Comparison of ENCODE assay signal across 29 cellular contexts in genomic region chr15:57736591-57736990, GRCh38.
"Had no signal": no experiment of that assay in that cellular context is flagged by ENCODE, and none has a peak within 500 bp of the region (broad histone marks: within the 10 kb centered on the region; RNA-seq: fewer than 3 reads in every experiment).

No MANE protein-coding gene starts in this region.

- DNase-seq: activated CD4-positive, alpha-beta T cell treated with anti-CD3 and anti-CD28 coated beads for 36 hours; activated CD4-positive, alpha-beta T cell treated with anti-CD3 and anti-CD28 coated beads, Interleukin-2, amount 10 ng/mL, durations not matched to agents 7 days and 5 days; activated CD4-positive, alpha-beta T cell treated with anti-CD3 and anti-CD28 coated beads, Interleukin-2, amount 50 U/mL, for 48 hours; activated CD8-positive, alpha-beta memory T cell treated with anti-CD3 and anti-CD28 coated beads, Interleukin-2, amount 50 U/mL, for 4 hours; activated effector memory CD4-positive, alpha-beta T cell treated with Interleukin-2 at 50 U/mL for 16 hours; activated naive CD4-positive, alpha-beta T cell treated with anti-CD3 and anti-CD28 coated beads, Interleukin-2, amount 10 ng/mL, durations not matched to agents 7 days and 5 days; activated naive CD8-positive, alpha-beta T cell treated with anti-CD3 and anti-CD28 coated beads, Interleukin-2, amount 50 U/mL, for 24 hours; activated T-cell treated with anti-CD3 and anti-CD28 coated beads for 4 hours; activated T-cell treated with anti-CD3 and anti-CD28 coated beads, Interleukin-2, amount 50 U/mL, for 48 hours; aorta; brain microvascular endothelial cell; MM.1S; MV-4-11; NCI-H1092; NCI-H1436 treated with DMSO at 0.1 percent for 48 hours; NCI-H1694 treated with DMSO at 0.1 percent for 48 hours; NCI-H2029; NCI-H345; NCI-H524 treated with DMSO at 0.1 percent for 48 hours; SHP77; SJCRH30; SK-N-SH had no signal

- H3K27ac ChIP-seq: brain microvascular endothelial cell, KMS-11, SJCRH30 had no signal

- H3K9me3 ChIP-seq: SK-N-SH had no signal

- H3K4me3 Mint-ChIP-seq: activated CD4-positive, alpha-beta T cell treated with anti-CD3 and anti-CD28 coated beads for 36 hours; activated CD4-positive, alpha-beta T cell treated with anti-CD3 and anti-CD28 coated beads, Interleukin-2, amount 10 ng/mL, durations not matched to agents 7 days and 5 days; activated naive CD4-positive, alpha-beta T cell treated with anti-CD3 and anti-CD28 coated beads, Interleukin-2, amount 10 ng/mL, durations not matched to agents 7 days and 5 days; activated naive CD8-positive, alpha-beta T cell; activated naive CD8-positive, alpha-beta T cell treated with anti-CD3 and anti-CD28 coated beads, Interleukin-2, amount 50 U/mL, for 24 hours; T-helper 1 cell treated with Interleukin-12 subunit alpha and Interleukin-12 subunit beta and Interleukin-4 antibody, amounts not matched to agents 30 μg/mL and 1 μg/mL, for 36 hours; T-helper 2 cell treated with Interferon-gamma antibody and Interleukin-4, amounts not matched to agents 5 μg/mL and 100 μg/mL, for 36 hours; WTC11 had no signal

- H3K9me3 Mint-ChIP-seq: activated CD4-positive, alpha-beta T cell treated with anti-CD3 and anti-CD28 coated beads, Interleukin-2, amount 10 ng/mL, durations not matched to agents 7 days and 5 days; activated naive CD4-positive, alpha-beta T cell treated with anti-CD3 and anti-CD28 coated beads, Interleukin-2, amount 10 ng/mL, durations not matched to agents 7 days and 5 days; activated naive CD8-positive, alpha-beta T cell treated with anti-CD3 and anti-CD28 coated beads, Interleukin-2, amount 50 U/mL, for 24 hours; T-helper 2 cell treated with Interferon-gamma antibody and Interleukin-4, amounts not matched to agents 5 μg/mL and 100 μg/mL, for 36 hours had no signal

- H3K27me3 Mint-ChIP-seq: activated CD4-positive, alpha-beta T cell treated with anti-CD3 and anti-CD28 coated beads for 36 hours; activated naive CD4-positive, alpha-beta T cell treated with anti-CD3 and anti-CD28 coated beads, Interleukin-2, amount 10 ng/mL, durations not matched to agents 7 days and 5 days; activated naive CD8-positive, alpha-beta T cell; activated naive CD8-positive, alpha-beta T cell treated with anti-CD3 and anti-CD28 coated beads, Interleukin-2, amount 50 U/mL, for 24 hours had no signal

- H3K27ac Mint-ChIP-seq: activated CD4-positive, alpha-beta T cell treated with anti-CD3 and anti-CD28 coated beads for 36 hours; activated CD4-positive, alpha-beta T cell treated with anti-CD3 and anti-CD28 coated beads, Interleukin-2, amount 10 ng/mL, durations not matched to agents 7 days and 5 days; activated naive CD4-positive, alpha-beta T cell treated with anti-CD3 and anti-CD28 coated beads, Interleukin-2, amount 10 ng/mL, durations not matched to agents 7 days and 5 days; activated naive CD8-positive, alpha-beta T cell; activated naive CD8-positive, alpha-beta T cell treated with anti-CD3 and anti-CD28 coated beads, Interleukin-2, amount 50 U/mL, for 24 hours; T-helper 1 cell treated with Interleukin-12 subunit alpha and Interleukin-12 subunit beta and Interleukin-4 antibody, amounts not matched to agents 30 μg/mL and 1 μg/mL, for 36 hours; T-helper 2 cell treated with Interferon-gamma antibody and Interleukin-4, amounts not matched to agents 5 μg/mL and 100 μg/mL, for 36 hours; WTC11 had no signal

- H3K36me3 ChIP-seq: brain microvascular endothelial cell, SJCRH30 had no signal

- H3K4me3 ChIP-seq: SJCRH30 had no signal

- H3K27me3 ChIP-seq: brain microvascular endothelial cell, SJCRH30 had no signal

- H3K36me3 Mint-ChIP-seq: activated naive CD4-positive, alpha-beta T cell treated with anti-CD3 and anti-CD28 coated beads, Interleukin-2, amount 10 ng/mL, durations not matched to agents 7 days and 5 days had no signal

- ATAC-seq: activated CD4-positive, alpha-beta T cell treated with anti-CD3 and anti-CD28 coated beads for 36 hours; activated CD4-positive, CD25-positive, alpha-beta regulatory T cell treated with anti-CD3 and anti-CD28 coated beads, Interleukin-2, amount 50 U/mL, for 24 hours; activated naive CD8-positive, alpha-beta T cell treated with anti-CD3 and anti-CD28 coated beads, Interleukin-2, amount 50 U/mL, for 24 hours; Panc1; WTC11 had no signal

- H3K4me1 Mint-ChIP-seq: activated naive CD8-positive, alpha-beta T cell treated with anti-CD3 and anti-CD28 coated beads, Interleukin-2, amount 50 U/mL, for 24 hours had no signal
